In genomic region chr15:63504247-63504978, GRCh38 we compare ENCODE assay signal across 1 cellular context.
A peak's percentile ranks its signal among the peaks of the same experiment; 100 is the strongest.
TF ChIP-seq lines count a peak whose summit lies in the region.

A gene with protein sequence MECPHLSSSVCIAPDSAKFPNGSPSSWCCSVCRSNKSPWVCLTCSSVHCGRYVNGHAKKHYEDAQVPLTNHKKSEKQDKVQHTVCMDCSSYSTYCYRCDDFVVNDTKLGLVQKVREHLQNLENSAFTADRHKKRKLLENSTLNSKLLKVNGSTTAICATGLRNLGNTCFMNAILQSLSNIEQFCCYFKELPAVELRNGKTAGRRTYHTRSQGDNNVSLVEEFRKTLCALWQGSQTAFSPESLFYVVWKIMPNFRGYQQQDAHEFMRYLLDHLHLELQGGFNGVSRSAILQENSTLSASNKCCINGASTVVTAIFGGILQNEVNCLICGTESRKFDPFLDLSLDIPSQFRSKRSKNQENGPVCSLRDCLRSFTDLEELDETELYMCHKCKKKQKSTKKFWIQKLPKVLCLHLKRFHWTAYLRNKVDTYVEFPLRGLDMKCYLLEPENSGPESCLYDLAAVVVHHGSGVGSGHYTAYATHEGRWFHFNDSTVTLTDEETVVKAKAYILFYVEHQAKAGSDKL (plus strand): TSS chr15:63504593. CDS start chr15:63504740, 147 bp downstream.

TF ChIP-seq in HepG2, 621 proteins besides CTCF, POLR2A, EP300 and RAD21 (continued from another document and continues in another):
- TF ChIP-seq ZNF34 (CRISPR knock-in tag; IDR thresholded peaks at IDR 0.05; ENCODE audit: borderline replicate concordance) (no peak), STAG1 (CRISPR knock-in tag; IDR thresholded peaks at IDR 0.05) (no peak), EED (CRISPR knock-in tag; IDR thresholded peaks at IDR 0.05) (peak; percentile 55; the same call in 1 of the 2 replicates), CEBPB (IDR thresholded peaks at IDR 0.05; ENCODE audit: borderline replicate concordance, low read depth, low read length) (0 out of 2 replicates have a peak, but pooled peaks have one; percentile 9), ZNF296 (CRISPR knock-in tag; conservative IDR thresholded peaks at IDR 0.05) (no peak), DZIP1 (CRISPR knock-in tag; IDR thresholded peaks at IDR 0.05) (no peak), ZNF781 (CRISPR knock-in tag; IDR thresholded peaks at IDR 0.05; ENCODE audit: borderline replicate concordance, not compliant biosample characterization) (no peak), HNRNPLL (IDR thresholded peaks at IDR 0.05; ENCODE audit: low read depth, low read length, poor library complexity, severe bottlenecking) (peak; percentile 94), AHDC1 (CRISPR knock-in tag; IDR thresholded peaks at IDR 0.05; ENCODE audit: borderline replicate concordance) (no peak), SNAPC4 (CRISPR knock-in tag; IDR thresholded peaks at IDR 0.05) (peak; percentile 79; the same call in 1 of the 2 replicates), GTF2F1 (IDR thresholded peaks at IDR 0.05; ENCODE audit: low read length) (no peak), MEIS1 (CRISPR knock-in tag; IDR thresholded peaks at IDR 0.05; ENCODE audit: borderline replicate concordance) (no peak), HNF4G (IDR thresholded peaks at IDR 0.05; ENCODE audit: borderline replicate concordance, low read depth, low read length) (peak; percentile 53), HNF4G (CRISPR knock-in tag; IDR thresholded peaks at IDR 0.05; ENCODE audit: borderline replicate concordance, low read depth) (0 out of 2 replicates have a peak, but pooled peaks have one; percentile 24), GLI4 (CRISPR knock-in tag; IDR thresholded peaks at IDR 0.05; ENCODE audit: borderline replicate concordance) (no peak), NAIF1 (CRISPR knock-in tag; IDR thresholded peaks at IDR 0.05; ENCODE audit: borderline replicate concordance) (no peak; the same call in none of the 2 replicates), SMARCC2 (IDR thresholded peaks at IDR 0.05) (no peak), ZNF790 (CRISPR knock-in tag; IDR thresholded peaks at IDR 0.05; ENCODE audit: borderline replicate concordance) (peak; percentile 93; the same call in 1 of the 2 replicates), ZFP90 (CRISPR knock-in tag; IDR thresholded peaks at IDR 0.05; ENCODE audit: borderline replicate concordance) (no peak), TEAD3 (CRISPR knock-in tag; optimal IDR thresholded peaks at IDR 0.05; ENCODE audit: borderline replicate concordance) (peak; percentile 54), ZNF724P (CRISPR knock-in tag; IDR thresholded peaks at IDR 0.05; ENCODE audit: borderline replicate concordance) (peak; percentile 44; the same call in 1 of the 2 replicates), IRF2 (CRISPR knock-in tag; IDR thresholded peaks at IDR 0.05) (no peak; the same call in 1 of the 2 replicates), IKZF5 (CRISPR knock-in tag; IDR thresholded peaks at IDR 0.05) (no peak; the same call in none of the 2 replicates), ZNF766 (CRISPR knock-in tag; IDR thresholded peaks at IDR 0.05; ENCODE audit: borderline replicate concordance) (no peak), ARID3A (IDR thresholded peaks at IDR 0.05; ENCODE audit: low read depth, low read length) (no peak)
- TF ChIP-seq, protein P1, sequence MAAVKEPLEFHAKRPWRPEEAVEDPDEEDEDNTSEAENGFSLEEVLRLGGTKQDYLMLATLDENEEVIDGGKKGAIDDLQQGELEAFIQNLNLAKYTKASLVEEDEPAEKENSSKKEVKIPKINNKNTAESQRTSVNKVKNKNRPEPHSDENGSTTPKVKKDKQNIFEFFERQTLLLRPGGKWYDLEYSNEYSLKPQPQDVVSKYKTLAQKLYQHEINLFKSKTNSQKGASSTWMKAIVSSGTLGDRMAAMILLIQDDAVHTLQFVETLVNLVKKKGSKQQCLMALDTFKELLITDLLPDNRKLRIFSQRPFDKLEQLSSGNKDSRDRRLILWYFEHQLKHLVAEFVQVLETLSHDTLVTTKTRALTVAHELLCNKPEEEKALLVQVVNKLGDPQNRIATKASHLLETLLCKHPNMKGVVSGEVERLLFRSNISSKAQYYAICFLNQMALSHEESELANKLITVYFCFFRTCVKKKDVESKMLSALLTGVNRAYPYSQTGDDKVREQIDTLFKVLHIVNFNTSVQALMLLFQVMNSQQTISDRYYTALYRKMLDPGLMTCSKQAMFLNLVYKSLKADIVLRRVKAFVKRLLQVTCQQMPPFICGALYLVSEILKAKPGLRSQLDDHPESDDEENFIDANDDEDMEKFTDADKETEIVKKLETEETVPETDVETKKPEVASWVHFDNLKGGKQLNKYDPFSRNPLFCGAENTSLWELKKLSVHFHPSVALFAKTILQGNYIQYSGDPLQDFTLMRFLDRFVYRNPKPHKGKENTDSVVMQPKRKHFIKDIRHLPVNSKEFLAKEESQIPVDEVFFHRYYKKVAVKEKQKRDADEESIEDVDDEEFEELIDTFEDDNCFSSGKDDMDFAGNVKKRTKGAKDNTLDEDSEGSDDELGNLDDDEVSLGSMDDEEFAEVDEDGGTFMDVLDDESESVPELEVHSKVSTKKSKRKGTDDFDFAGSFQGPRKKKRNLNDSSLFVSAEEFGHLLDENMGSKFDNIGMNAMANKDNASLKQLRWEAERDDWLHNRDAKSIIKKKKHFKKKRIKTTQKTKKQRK (IDR thresholded peaks at IDR 0.05; ENCODE audit: low read length) = no peak
- TF ChIP-seq, protein P2, sequence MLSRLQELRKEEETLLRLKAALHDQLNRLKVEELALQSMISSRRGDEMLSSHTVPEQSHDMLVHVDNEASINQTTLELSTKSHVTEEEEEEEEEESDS (CRISPR knock-in tag; IDR thresholded peaks at IDR 0.05; ENCODE audit: borderline replicate concordance) = no peak
- TF ChIP-seq, protein P3, sequence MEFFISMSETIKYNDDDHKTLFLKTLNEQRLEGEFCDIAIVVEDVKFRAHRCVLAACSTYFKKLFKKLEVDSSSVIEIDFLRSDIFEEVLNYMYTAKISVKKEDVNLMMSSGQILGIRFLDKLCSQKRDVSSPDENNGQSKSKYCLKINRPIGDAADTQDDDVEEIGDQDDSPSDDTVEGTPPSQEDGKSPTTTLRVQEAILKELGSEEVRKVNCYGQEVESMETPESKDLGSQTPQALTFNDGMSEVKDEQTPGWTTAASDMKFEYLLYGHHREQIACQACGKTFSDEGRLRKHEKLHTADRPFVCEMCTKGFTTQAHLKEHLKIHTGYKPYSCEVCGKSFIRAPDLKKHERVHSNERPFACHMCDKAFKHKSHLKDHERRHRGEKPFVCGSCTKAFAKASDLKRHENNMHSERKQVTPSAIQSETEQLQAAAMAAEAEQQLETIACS (CRISPR knock-in tag; IDR thresholded peaks at IDR 0.05) = no peak
- TF ChIP-seq, protein P4, sequence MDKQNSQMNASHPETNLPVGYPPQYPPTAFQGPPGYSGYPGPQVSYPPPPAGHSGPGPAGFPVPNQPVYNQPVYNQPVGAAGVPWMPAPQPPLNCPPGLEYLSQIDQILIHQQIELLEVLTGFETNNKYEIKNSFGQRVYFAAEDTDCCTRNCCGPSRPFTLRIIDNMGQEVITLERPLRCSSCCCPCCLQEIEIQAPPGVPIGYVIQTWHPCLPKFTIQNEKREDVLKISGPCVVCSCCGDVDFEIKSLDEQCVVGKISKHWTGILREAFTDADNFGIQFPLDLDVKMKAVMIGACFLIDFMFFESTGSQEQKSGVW (CRISPR knock-in tag; IDR thresholded peaks at IDR 0.05; ENCODE audit: borderline replicate concordance) = no peak
